Comparison of ENCODE assay signal across 22 cellular contexts in genomic region chrY:19768375-19768774, GRCh38. TPM values are rescaled to one million over a fixed set of nuclear protein-coding genes. Genes with fewer than 3 reads are reported as not detected.
"Had no signal": no experiment of that assay in that cellular context is flagged by ENCODE, and none has a peak within 500 bp of the region (broad histone marks: within the 10 kb centered on the region; RNA-seq: fewer than 3 reads in every experiment).

No MANE protein-coding gene starts in this region.

- ATAC-seq: activated CD8-positive, alpha-beta memory T cell treated with anti-CD3 and anti-CD28 coated beads, Interleukin-2, amount 10 ng/mL, durations not matched to agents 7 days and 5 days; activated CD8-positive, alpha-beta T cell treated with anti-CD3 and anti-CD28 coated beads for 36 hours; effector memory CD8-positive, alpha-beta T cell; gastroesophageal sphincter; pancreas; psoas muscle; T-helper 17 cell had no signal

- H3K9me3 ChIP-seq: esophagus squamous epithelium, gastroesophageal sphincter, heart left ventricle, pancreas, psoas muscle, stomach, suprapubic skin, uterus had no signal

- H3K27ac ChIP-seq: esophagus squamous epithelium, gastroesophageal sphincter, heart left ventricle, pancreas, psoas muscle, stomach, suprapubic skin, uterus, WERI-Rb-1 had no signal

- DNase-seq: activated CD4-positive, alpha-beta T cell treated with anti-CD3 and anti-CD28 coated beads, Interleukin-2, amount 10 ng/mL, durations not matched to agents 7 days and 5 days; activated CD4-positive, CD25-positive, alpha-beta regulatory T cell treated with anti-CD3 and anti-CD28 coated beads, Interleukin-2, amount 50 U/mL, for 72 hours; activated CD8-positive, alpha-beta memory T cell treated with anti-CD3 and anti-CD28 coated beads, Interleukin-2, amount 10 ng/mL, durations not matched to agents 7 days and 5 days; activated CD8-positive, alpha-beta T cell treated with anti-CD3 and anti-CD28 coated beads for 36 hours; activated gamma-delta T cell; activated T-cell treated with anti-CD3 and anti-CD28 coated beads for 4 hours; aorta; caudate nucleus; effector memory CD8-positive, alpha-beta T cell; esophagus squamous epithelium; pancreas; psoas muscle; stimulated activated CD4-positive, alpha-beta T cell treated with anti-CD3 and anti-CD28 coated beads, Interleukin-1b, Interleukin-23, amount 100 ng/mL, for 48 hours; stomach; T-helper 17 cell; trophoblast cell; uterus; WERI-Rb-1 had no signal

- H3K4me3 ChIP-seq: esophagus squamous epithelium, gastroesophageal sphincter, heart left ventricle, pancreas, psoas muscle, stomach, suprapubic skin, uterus had no signal

- H3K4me1 ChIP-seq: esophagus squamous epithelium, gastroesophageal sphincter, heart left ventricle, pancreas, psoas muscle, stomach, suprapubic skin, uterus had no signal

- H3K27me3 ChIP-seq: esophagus squamous epithelium, gastroesophageal sphincter, heart left ventricle, pancreas, stomach, suprapubic skin, uterus had no signal

- H3K36me3 ChIP-seq: esophagus squamous epithelium, gastroesophageal sphincter, heart left ventricle, pancreas, stomach, suprapubic skin, uterus, WERI-Rb-1 had no signal

RNA-seq across cellular contexts. Expression of gene KDM5D, which starts 23.8 kb away (rescaled TPM):
- total RNA-seq: aorta, dermis microvascular lymphatic vessel endothelial cell, psoas muscle, uterus had no signal
